Comparison of ENCODE assay signal across 15 cellular contexts in genomic region chr2:109237792-109238191, GRCh38.
"Had no signal": no experiment of that assay in that cellular context is flagged by ENCODE, and none has a peak within 500 bp of the region (broad histone marks: within the 10 kb centered on the region; RNA-seq: fewer than 3 reads in every experiment).

No MANE protein-coding gene starts in this region.

- H3K27ac ChIP-seq: parathyroid adenoma, upper lobe of right lung, WERI-Rb-1 had no signal

- H3K9me3 Mint-ChIP-seq: immature natural killer cell; memory B cell; naive B cell; stimulated activated naive B cell treated with anti-CD40 and anti-IgM and Interleukin-4, amounts not matched to agents 10 μg/mL and 1 μg/mL and 100 μg/mL, for 72 hours had no signal

- H3K79me2 ChIP-seq: parathyroid adenoma had no signal

- H3K27ac Mint-ChIP-seq: activated naive CD8-positive, alpha-beta T cell; memory B cell; stimulated activated naive B cell treated with anti-CD40 and anti-IgM and Interleukin-4, amounts not matched to agents 10 μg/mL and 1 μg/mL and 100 μg/mL, for 72 hours had no signal

- H2AFZ ChIP-seq: parathyroid adenoma had no signal

- H3K4me3 ChIP-seq: heart right ventricle, mucosa of descending colon, sigmoid colon, upper lobe of right lung had no signal

- DNase-seq: activated CD4-positive, alpha-beta T cell treated with anti-CD3 and anti-CD28 coated beads for 1 hour; activated CD4-positive, alpha-beta T cell treated with anti-CD3 and anti-CD28 coated beads, Interleukin-2, amount 50 U/mL, for 4 hours; activated T-cell treated with anti-CD3 and anti-CD28 coated beads for 4 hours; effector CD4-positive, alpha-beta T cell; heart right ventricle; mucosa of descending colon; stimulated activated naive B cell treated with anti-CD40 and anti-IgM and Interleukin-4, amounts not matched to agents 10 μg/mL and 1 μg/mL and 100 μg/mL, for 72 hours; WERI-Rb-1 had no signal

- H3K9me3 ChIP-seq: mucosa of descending colon, sigmoid colon, upper lobe of right lung had no signal

- H3K36me3 Mint-ChIP-seq: memory B cell; naive B cell; stimulated activated naive B cell treated with anti-CD40 and anti-IgM and Interleukin-4, amounts not matched to agents 10 μg/mL and 1 μg/mL and 100 μg/mL, for 72 hours had no signal

- H3K4me3 Mint-ChIP-seq: memory B cell had no signal

- H3K27me3 Mint-ChIP-seq: activated naive CD8-positive, alpha-beta T cell; naive B cell; stimulated activated naive B cell treated with anti-CD40 and anti-IgM and Interleukin-4, amounts not matched to agents 10 μg/mL and 1 μg/mL and 100 μg/mL, for 72 hours had no signal

- H3K27me3 ChIP-seq: heart right ventricle, sigmoid colon, upper lobe of right lung had no signal

- H3K36me3 ChIP-seq: heart right ventricle, sigmoid colon, upper lobe of right lung, WERI-Rb-1 had no signal

- H3K9ac ChIP-seq: parathyroid adenoma had no signal
